In the genomic region with DNA sequence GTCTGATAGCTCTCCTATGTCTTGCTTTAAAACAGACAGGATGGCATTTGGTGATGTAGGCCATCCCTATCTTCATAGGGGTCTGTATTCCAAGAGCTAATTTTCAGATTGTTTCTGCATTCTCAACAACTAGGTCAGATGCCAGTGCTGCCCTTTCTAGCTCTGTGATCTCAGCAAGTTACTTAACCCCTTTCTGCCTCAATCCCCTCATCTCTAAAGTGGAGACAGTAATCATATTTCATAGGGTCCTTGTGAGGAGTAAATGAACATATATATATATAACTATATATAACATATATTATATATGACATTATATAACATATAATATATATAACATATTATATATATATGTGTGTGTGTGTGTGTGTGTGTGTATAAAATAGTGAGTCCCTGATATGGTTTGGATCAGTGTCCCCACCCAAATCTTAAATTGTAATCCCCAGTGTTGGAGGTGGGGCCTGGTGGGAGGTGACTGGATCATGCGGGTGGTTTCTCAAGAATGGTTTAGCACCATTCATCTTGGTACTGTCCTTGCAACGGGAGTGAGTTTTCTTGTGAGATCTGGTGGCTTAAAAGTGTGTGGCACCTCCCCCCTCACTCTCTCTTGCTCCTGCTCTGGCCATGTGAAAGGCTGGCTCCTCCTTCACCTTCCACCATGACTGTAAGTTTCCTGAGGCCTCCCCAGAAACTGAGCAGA, we compare ENCODE assay signal across 2 cellular contexts.
TF ChIP-seq lines count a peak whose summit lies in the region.

No MANE protein-coding gene starts in this region.

TF ChIP-seq in A549, 52 proteins besides CTCF, POLR2A, EP300 and RAD21 (continued from another document):
- TF ChIP-seq TP53 (CRISPR knock-in tag; IDR thresholded peaks at IDR 0.05) (no peak), CBX2 (IDR thresholded peaks at IDR 0.05; ENCODE audit: borderline replicate concordance, low read depth) (no peak)

TF ChIP-seq in WTC11, 78 proteins besides CTCF, POLR2A, EP300 and RAD21 (continued from another document):
- TF ChIP-seq, protein P1, sequence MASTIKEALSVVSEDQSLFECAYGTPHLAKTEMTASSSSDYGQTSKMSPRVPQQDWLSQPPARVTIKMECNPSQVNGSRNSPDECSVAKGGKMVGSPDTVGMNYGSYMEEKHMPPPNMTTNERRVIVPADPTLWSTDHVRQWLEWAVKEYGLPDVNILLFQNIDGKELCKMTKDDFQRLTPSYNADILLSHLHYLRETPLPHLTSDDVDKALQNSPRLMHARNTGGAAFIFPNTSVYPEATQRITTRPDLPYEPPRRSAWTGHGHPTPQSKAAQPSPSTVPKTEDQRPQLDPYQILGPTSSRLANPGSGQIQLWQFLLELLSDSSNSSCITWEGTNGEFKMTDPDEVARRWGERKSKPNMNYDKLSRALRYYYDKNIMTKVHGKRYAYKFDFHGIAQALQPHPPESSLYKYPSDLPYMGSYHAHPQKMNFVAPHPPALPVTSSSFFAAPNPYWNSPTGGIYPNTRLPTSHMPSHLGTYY (CRISPR knock-in tag; IDR thresholded peaks at IDR 0.05): no peak
- TF ChIP-seq, protein P2, sequence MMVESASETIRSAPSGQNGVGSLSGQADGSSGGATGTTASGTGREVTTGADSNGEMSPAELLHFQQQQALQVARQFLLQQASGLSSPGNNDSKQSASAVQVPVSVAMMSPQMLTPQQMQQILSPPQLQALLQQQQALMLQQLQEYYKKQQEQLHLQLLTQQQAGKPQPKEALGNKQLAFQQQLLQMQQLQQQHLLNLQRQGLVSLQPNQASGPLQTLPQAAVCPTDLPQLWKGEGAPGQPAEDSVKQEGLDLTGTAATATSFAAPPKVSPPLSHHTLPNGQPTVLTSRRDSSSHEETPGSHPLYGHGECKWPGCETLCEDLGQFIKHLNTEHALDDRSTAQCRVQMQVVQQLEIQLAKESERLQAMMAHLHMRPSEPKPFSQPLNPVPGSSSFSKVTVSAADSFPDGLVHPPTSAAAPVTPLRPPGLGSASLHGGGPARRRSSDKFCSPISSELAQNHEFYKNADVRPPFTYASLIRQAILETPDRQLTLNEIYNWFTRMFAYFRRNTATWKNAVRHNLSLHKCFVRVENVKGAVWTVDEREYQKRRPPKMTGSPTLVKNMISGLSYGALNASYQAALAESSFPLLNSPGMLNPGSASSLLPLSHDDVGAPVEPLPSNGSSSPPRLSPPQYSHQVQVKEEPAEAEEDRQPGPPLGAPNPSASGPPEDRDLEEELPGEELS (CRISPR knock-in tag; IDR thresholded peaks at IDR 0.05): no peak
- TF ChIP-seq HMGA2 (CRISPR knock-in tag; IDR thresholded peaks at IDR 0.05) (no peak), PRRX2 (CRISPR knock-in tag; IDR thresholded peaks at IDR 0.05) (no peak)
- TF ChIP-seq, protein P3, sequence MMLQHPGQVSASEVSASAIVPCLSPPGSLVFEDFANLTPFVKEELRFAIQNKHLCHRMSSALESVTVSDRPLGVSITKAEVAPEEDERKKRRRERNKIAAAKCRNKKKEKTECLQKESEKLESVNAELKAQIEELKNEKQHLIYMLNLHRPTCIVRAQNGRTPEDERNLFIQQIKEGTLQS (CRISPR knock-in tag; conservative IDR thresholded peaks at IDR 0.05): no peak
TF ChIP-seq in WTC11: peak in this region for 0.
